In genomic region chr3:39051649-39052557, GRCh38 we compare ENCODE assay signal across 1 cellular context.
TF ChIP-seq lines count a peak whose summit lies in the region.

SCN11A (minus strand) TSS chr3:39051944; CDS start chr3:38950362, 101,582 bp downstream.
WDR48 (plus strand) TSS chr3:39052016; CDS start chr3:39052026, 10 bp downstream.

TF ChIP-seq in WTC11, 78 proteins besides CTCF, POLR2A, EP300 and RAD21 (continued from another document and continues in another):
- TF ChIP-seq ZNF416 (CRISPR knock-in tag; IDR thresholded peaks at IDR 0.05) (0 out of 2 replicates have a peak, but pooled peaks have one; percentile 19), USF1 (CRISPR knock-in tag; IDR thresholded peaks at IDR 0.05) (peak; percentile 33), ZNF671 (CRISPR knock-in tag; IDR thresholded peaks at IDR 0.05) (no peak), ZNF423 (CRISPR knock-in tag; IDR thresholded peaks at IDR 0.05) (no peak), ZNF121 (CRISPR knock-in tag; IDR thresholded peaks at IDR 0.05) (no peak), E2F4 (CRISPR knock-in tag; IDR thresholded peaks at IDR 0.05; ENCODE audit: borderline replicate concordance, low read depth) (no peak), ZNF138 (CRISPR knock-in tag; conservative IDR thresholded peaks at IDR 0.05) (no peak), GTF2I (CRISPR knock-in tag; conservative IDR thresholded peaks at IDR 0.05) (no peak), MLX (CRISPR knock-in tag; IDR thresholded peaks at IDR 0.05) (no peak), JAZF1 (CRISPR knock-in tag; IDR thresholded peaks at IDR 0.05) (no peak), SOX15 (CRISPR knock-in tag; IDR thresholded peaks at IDR 0.05) (no peak), NR3C1 (CRISPR knock-in tag; conservative IDR thresholded peaks at IDR 0.05; ENCODE audit: low read depth) (no peak), ZNF232 (CRISPR knock-in tag; IDR thresholded peaks at IDR 0.05) (no peak), SMAD3 (CRISPR knock-in tag; IDR thresholded peaks at IDR 0.05; ENCODE audit: borderline replicate concordance) (no peak), TEAD1 (CRISPR knock-in tag; IDR thresholded peaks at IDR 0.05) (peak; percentile 48; the same call in 1 of the 2 replicates), ZNF396 (CRISPR knock-in tag; IDR thresholded peaks at IDR 0.05; ENCODE audit: borderline replicate concordance) (no peak), AR (CRISPR knock-in tag; IDR thresholded peaks at IDR 0.05) (no peak), ZBTB21 (CRISPR knock-in tag; IDR thresholded peaks at IDR 0.05; ENCODE audit: borderline replicate concordance) (no peak), EMX1 (CRISPR knock-in tag; IDR thresholded peaks at IDR 0.05) (no peak), TEAD4 (CRISPR knock-in tag; IDR thresholded peaks at IDR 0.05) (no peak), ZSCAN18 (CRISPR knock-in tag; IDR thresholded peaks at IDR 0.05) (no peak), ELF4 (CRISPR knock-in tag; IDR thresholded peaks at IDR 0.05; ENCODE audit: low read depth) (no peak), GRHL2 (CRISPR knock-in tag; IDR thresholded peaks at IDR 0.05; ENCODE audit: insufficient replicate concordance, severe bottlenecking) (no peak), RORB (CRISPR knock-in tag; IDR thresholded peaks at IDR 0.05) (no peak), PRRX2 (CRISPR knock-in tag; IDR thresholded peaks at IDR 0.05) (0 out of 2 replicates have a peak, but pooled peaks have one; percentile 46), NR1H2 (CRISPR knock-in tag; IDR thresholded peaks at IDR 0.05) (no peak), ATF6 (CRISPR knock-in tag; IDR thresholded peaks at IDR 0.05) (no peak), NFE2L1 (CRISPR knock-in tag; IDR thresholded peaks at IDR 0.05) (no peak), ZNF219 (CRISPR knock-in tag; IDR thresholded peaks at IDR 0.05; ENCODE audit: borderline replicate concordance) (no peak)
- TF ChIP-seq, protein P1, sequence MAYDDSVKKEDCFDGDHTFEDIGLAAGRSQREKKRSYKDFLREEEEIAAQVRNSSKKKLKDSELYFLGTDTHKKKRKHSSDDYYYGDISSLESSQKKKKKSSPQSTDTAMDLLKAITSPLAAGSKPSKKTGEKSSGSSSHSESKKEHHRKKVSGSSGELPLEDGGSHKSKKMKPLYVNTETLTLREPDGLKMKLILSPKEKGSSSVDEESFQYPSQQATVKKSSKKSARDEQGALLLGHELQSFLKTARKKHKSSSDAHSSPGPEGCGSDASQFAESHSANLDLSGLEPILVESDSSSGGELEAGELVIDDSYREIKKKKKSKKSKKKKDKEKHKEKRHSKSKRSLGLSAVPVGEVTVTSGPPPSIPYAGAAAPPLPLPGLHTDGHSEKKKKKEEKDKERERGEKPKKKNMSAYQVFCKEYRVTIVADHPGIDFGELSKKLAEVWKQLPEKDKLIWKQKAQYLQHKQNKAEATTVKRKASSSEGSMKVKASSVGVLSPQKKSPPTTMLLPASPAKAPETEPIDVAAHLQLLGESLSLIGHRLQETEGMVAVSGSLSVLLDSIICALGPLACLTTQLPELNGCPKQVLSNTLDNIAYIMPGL (CRISPR knock-in tag; IDR thresholded peaks at IDR 0.05) = peak; percentile 46
- TF ChIP-seq, protein P2, sequence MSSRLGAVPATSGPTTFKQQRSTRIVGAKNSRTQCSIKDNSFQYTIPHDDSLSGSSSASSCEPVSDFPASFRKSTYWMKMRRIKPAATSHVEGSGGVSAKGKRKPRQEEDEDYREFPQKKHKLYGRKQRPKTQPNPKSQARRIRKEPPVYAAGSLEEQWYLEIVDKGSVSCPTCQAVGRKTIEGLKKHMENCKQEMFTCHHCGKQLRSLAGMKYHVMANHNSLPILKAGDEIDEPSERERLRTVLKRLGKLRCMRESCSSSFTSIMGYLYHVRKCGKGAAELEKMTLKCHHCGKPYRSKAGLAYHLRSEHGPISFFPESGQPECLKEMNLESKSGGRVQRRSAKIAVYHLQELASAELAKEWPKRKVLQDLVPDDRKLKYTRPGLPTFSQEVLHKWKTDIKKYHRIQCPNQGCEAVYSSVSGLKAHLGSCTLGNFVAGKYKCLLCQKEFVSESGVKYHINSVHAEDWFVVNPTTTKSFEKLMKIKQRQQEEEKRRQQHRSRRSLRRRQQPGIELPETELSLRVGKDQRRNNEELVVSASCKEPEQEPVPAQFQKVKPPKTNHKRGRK (CRISPR knock-in tag; IDR thresholded peaks at IDR 0.05; ENCODE audit: borderline replicate concordance) = no peak
- TF ChIP-seq, protein P3, sequence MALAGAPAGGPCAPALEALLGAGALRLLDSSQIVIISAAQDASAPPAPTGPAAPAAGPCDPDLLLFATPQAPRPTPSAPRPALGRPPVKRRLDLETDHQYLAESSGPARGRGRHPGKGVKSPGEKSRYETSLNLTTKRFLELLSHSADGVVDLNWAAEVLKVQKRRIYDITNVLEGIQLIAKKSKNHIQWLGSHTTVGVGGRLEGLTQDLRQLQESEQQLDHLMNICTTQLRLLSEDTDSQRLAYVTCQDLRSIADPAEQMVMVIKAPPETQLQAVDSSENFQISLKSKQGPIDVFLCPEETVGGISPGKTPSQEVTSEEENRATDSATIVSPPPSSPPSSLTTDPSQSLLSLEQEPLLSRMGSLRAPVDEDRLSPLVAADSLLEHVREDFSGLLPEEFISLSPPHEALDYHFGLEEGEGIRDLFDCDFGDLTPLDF (CRISPR knock-in tag; IDR thresholded peaks at IDR 0.05) = no peak
- TF ChIP-seq, protein P4, sequence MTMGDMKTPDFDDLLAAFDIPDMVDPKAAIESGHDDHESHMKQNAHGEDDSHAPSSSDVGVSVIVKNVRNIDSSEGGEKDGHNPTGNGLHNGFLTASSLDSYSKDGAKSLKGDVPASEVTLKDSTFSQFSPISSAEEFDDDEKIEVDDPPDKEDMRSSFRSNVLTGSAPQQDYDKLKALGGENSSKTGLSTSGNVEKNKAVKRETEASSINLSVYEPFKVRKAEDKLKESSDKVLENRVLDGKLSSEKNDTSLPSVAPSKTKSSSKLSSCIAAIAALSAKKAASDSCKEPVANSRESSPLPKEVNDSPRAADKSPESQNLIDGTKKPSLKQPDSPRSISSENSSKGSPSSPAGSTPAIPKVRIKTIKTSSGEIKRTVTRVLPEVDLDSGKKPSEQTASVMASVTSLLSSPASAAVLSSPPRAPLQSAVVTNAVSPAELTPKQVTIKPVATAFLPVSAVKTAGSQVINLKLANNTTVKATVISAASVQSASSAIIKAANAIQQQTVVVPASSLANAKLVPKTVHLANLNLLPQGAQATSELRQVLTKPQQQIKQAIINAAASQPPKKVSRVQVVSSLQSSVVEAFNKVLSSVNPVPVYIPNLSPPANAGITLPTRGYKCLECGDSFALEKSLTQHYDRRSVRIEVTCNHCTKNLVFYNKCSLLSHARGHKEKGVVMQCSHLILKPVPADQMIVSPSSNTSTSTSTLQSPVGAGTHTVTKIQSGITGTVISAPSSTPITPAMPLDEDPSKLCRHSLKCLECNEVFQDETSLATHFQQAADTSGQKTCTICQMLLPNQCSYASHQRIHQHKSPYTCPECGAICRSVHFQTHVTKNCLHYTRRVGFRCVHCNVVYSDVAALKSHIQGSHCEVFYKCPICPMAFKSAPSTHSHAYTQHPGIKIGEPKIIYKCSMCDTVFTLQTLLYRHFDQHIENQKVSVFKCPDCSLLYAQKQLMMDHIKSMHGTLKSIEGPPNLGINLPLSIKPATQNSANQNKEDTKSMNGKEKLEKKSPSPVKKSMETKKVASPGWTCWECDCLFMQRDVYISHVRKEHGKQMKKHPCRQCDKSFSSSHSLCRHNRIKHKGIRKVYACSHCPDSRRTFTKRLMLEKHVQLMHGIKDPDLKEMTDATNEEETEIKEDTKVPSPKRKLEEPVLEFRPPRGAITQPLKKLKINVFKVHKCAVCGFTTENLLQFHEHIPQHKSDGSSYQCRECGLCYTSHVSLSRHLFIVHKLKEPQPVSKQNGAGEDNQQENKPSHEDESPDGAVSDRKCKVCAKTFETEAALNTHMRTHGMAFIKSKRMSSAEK (CRISPR knock-in tag; IDR thresholded peaks at IDR 0.05; ENCODE audit: borderline replicate concordance) = no peak
- TF ChIP-seq, protein P5, sequence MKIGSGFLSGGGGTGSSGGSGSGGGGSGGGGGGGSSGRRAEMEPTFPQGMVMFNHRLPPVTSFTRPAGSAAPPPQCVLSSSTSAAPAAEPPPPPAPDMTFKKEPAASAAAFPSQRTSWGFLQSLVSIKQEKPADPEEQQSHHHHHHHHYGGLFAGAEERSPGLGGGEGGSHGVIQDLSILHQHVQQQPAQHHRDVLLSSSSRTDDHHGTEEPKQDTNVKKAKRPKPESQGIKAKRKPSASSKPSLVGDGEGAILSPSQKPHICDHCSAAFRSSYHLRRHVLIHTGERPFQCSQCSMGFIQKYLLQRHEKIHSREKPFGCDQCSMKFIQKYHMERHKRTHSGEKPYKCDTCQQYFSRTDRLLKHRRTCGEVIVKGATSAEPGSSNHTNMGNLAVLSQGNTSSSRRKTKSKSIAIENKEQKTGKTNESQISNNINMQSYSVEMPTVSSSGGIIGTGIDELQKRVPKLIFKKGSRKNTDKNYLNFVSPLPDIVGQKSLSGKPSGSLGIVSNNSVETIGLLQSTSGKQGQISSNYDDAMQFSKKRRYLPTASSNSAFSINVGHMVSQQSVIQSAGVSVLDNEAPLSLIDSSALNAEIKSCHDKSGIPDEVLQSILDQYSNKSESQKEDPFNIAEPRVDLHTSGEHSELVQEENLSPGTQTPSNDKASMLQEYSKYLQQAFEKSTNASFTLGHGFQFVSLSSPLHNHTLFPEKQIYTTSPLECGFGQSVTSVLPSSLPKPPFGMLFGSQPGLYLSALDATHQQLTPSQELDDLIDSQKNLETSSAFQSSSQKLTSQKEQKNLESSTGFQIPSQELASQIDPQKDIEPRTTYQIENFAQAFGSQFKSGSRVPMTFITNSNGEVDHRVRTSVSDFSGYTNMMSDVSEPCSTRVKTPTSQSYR (CRISPR knock-in tag; IDR thresholded peaks at IDR 0.05) = no peak
- TF ChIP-seq, protein P6, sequence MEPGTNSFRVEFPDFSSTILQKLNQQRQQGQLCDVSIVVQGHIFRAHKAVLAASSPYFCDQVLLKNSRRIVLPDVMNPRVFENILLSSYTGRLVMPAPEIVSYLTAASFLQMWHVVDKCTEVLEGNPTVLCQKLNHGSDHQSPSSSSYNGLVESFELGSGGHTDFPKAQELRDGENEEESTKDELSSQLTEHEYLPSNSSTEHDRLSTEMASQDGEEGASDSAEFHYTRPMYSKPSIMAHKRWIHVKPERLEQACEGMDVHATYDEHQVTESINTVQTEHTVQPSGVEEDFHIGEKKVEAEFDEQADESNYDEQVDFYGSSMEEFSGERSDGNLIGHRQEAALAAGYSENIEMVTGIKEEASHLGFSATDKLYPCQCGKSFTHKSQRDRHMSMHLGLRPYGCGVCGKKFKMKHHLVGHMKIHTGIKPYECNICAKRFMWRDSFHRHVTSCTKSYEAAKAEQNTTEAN (CRISPR knock-in tag; IDR thresholded peaks at IDR 0.05) = no peak
